In the genomic region with DNA sequence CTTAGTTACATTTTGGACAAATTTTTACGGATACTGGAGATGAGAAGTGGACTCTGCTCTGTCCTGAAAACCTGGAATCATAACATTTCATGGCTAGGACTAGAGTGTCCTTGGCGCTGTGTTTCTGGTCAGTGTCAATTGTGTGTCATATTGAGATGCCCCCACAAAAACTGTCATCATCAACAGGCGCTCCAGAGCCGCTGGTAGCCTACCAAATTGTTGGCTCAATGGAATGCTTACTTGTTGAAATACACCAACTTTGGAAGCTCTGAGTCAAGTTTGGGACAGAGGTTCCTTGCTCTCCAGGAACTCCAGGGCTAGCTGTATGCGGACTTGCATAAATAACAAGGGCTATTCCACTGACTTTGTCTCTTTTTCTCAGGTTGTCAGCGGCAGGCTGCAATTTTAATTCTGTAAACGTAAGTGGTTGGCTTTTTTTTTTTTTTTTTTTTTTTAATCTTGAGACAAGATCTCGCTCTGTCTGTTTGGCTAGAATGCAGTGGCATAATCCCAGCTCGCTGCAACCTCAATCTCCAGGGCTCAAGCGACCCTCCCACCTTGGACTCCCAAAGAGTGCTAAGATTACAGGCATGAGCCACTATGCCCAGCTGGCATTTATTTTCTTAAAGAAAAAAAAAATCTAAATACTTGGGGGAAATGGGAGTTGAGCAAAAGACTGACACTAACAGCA, we compare ENCODE assay signal across 9 cellular contexts. TPM values are rescaled to one million over a fixed set of nuclear protein-coding genes. Genes with fewer than 3 reads are reported as not detected.
DNase-seq lines count a peak whose midpoint lies in the region; ATAC-seq, FAIRE-seq and TF ChIP-seq lines count a peak whose summit lies in the region.
"Had no signal": no experiment of that assay in that cellular context is flagged by ENCODE, and none has a peak within 500 bp of the region (broad histone marks: within the 10 kb centered on the region; RNA-seq: fewer than 3 reads in every experiment).

No MANE protein-coding gene starts in this region.

- TF ChIP-seq EP300 in H1 (IDR thresholded peaks at IDR 0.05; ENCODE audit: borderline replicate concordance in 1 of 2, low read depth in 2 of 2, low read length in 2 of 2) = no peak

- H3K18ac ChIP-seq in H1 (ENCODE audit: extremely low read depth, low read length) = no peak overlapping the region

- no peak overlapping the region for H2AK5ac ChIP-seq in H1 (ENCODE audit: low read depth, low read length)

- H2BK120ac ChIP-seq in H1 (replicated peaks; ENCODE audit: low read depth, low read length) = no peak overlapping the region

- CTCF ChIA-PET in H1 (lab: Charles Lee; ENCODE audit: partially characterized antibody) = interaction anchor here (0.7 to 0.9 kb wide), 2 partner anchors 40 to 352 kb away, joined by 3 to 4 read pairs; no protein-coding TSS in a partner anchor

- no peak for ATAC-seq in HG02852 (IDR thresholded peaks at IDR 0.05; ENCODE audit: unreplicated experiment)
- ATAC-seq in HG03432 (IDR thresholded peaks at IDR 0.05; ENCODE audit: unreplicated experiment) = no peak

- H2AFZ ChIP-seq in H1 (ENCODE audit: low read length) = peak overlapping the region; percentile 72

- H3K79me2 ChIP-seq in H1 (ENCODE audit: control insufficient read depth in 1 of 2, insufficient read depth in 2 of 2, low read length in 2 of 2) = no peaks in the 10 kb centered on the region

- peak overlapping the region; percentile 84 to 89 for H3K4me2 ChIP-seq in H1 (ENCODE audit: insufficient read depth in 1 of 2, low read depth in 2 of 2, low read length in 2 of 2)

- H2BK20ac ChIP-seq in H1 (ENCODE audit: low read length) = no peak overlapping the region

- no peak overlapping the region for H4K5ac ChIP-seq in H1 (ENCODE audit: insufficient read length, low read depth, low read length)

- H2BK15ac ChIP-seq in H1 (ENCODE audit: low read length) = no peak overlapping the region

- no peak overlapping the region for H4K91ac ChIP-seq in H1 (replicated peaks; ENCODE audit: insufficient read length, low read length)

- TF ChIP-seq RAD21 in H1 (IDR thresholded peaks at IDR 0.05 in 1 of 2, conservative IDR thresholded peaks at IDR 0.05 in 1 of 2; ENCODE audit: low read depth in 2 of 2, low read length in 2 of 2) = no peak

- H3K4me1 ChIP-seq in BE2C = no peaks in the 10 kb centered on the region; the same call in 1 of the 2 replicates
- peaks cover 0 to 6% (median 5%) of the 10 kb centered on the region in 4 experiments; a peak in 5 of 7 replicates for H3K4me1 ChIP-seq in H1 (replicated peaks in 1 of 4; ENCODE audit: control insufficient read depth in 3 of 4, insufficient read depth in 4 of 4, low read length in 3 of 4)
- peaks cover 4 to 5% of the 10 kb centered on the region in 2 donors for H3K4me1 ChIP-seq in muscle layer of duodenum (ENCODE audit: control insufficient read depth in 1 of 2, insufficient read depth in 2 of 2, low read length in 2 of 2)

- no peaks in the 10 kb centered on the region for H4K20me1 ChIP-seq in H1 (replicated peaks in 1 of 2; ENCODE audit: control insufficient read depth in 1 of 2, insufficient read depth in 2 of 2, low read length in 2 of 2)

- peak overlapping the region in 2 of 4 experiments; percentile 10 to 11; a peak in 2 of 7 replicates for H3K9ac ChIP-seq in H1 (replicated peaks in 1 of 4; ENCODE audit: extremely low read depth in 1 of 4, low read depth in 3 of 4, low read length in 3 of 4)

- H3K27me3 ChIP-seq in BE2C = peaks cover 73% of the 10 kb centered on the region
- peaks cover 0 to 26% (median 15%) of the 10 kb centered on the region in 4 experiments; a peak in 5 of 7 replicates for H3K27me3 ChIP-seq in H1 (replicated peaks in 1 of 4; ENCODE audit: control insufficient read depth in 3 of 4, extremely low read depth in 1 of 4, insufficient read depth in 3 of 4, low read length in 3 of 4)
- H3K27me3 ChIP-seq in muscle layer of duodenum (ENCODE audit: low read depth, low read length) = peaks cover 10% of the 10 kb centered on the region

- H2BK12ac ChIP-seq in H1 (ENCODE audit: low read depth, low read length) = no peak overlapping the region

- no peak for TF ChIP-seq POLR2A in H1 (IDR thresholded peaks at IDR 0.05; ENCODE audit: control extremely low read depth in 1 of 2, low read depth in 2 of 2, low read length in 2 of 2)

- H3K4me3 ChIP-seq in BE2C (ENCODE audit: low read depth, low read length) (peak overlapping the region; percentile 50), H1 (ENCODE audit: extremely low read depth in 1 of 4, insufficient read depth in 2 of 4, low read depth in 3 of 4, low read length in 4 of 4) (peak overlapping the region; percentile 47 to 76 (median 69); a peak in 7 of 8 replicates), muscle layer of duodenum (ENCODE audit: low read depth in 1 of 2, low read length in 2 of 2) (peak overlapping the region; percentile 83 to 84)

- H3K36me3 ChIP-seq in BE2C (no peaks in the 10 kb centered on the region), H1 (ENCODE audit: control insufficient read depth in 2 of 4, insufficient read depth in 4 of 4, low read length in 3 of 4) (no peaks in the 10 kb centered on the region), muscle layer of duodenum (ENCODE audit: control insufficient read depth in 1 of 2, insufficient read depth in 2 of 2, low read length in 2 of 2) (no peaks in the 10 kb centered on the region)

- TF ChIP-seq CTCF in BE2C (IDR thresholded peaks at IDR 0.05; ENCODE audit: low read depth, low read length) (no peak), H1 (IDR thresholded peaks at IDR 0.05; ENCODE audit: control extremely low read depth in 1 of 3, insufficient read depth in 1 of 3, low read depth in 1 of 3, low read length in 3 of 3) (no peak)

- FAIRE-seq in H1 (lab: Jason Lieb, UNC) = no peak
- FAIRE-seq: GM18507 had no signal

- no peak overlapping the region for H3K4ac ChIP-seq in H1 (replicated peaks; ENCODE audit: insufficient read length, low read depth, low read length)

- no peak overlapping the region for H4K8ac ChIP-seq in H1 (ENCODE audit: extremely low read depth, insufficient read depth, low read length)

- no peak overlapping the region for H3K56ac ChIP-seq in H1 (replicated peaks; ENCODE audit: insufficient read length, low read depth, low read length)

- H3K9me3 ChIP-seq in BE2C (no peaks in the 10 kb centered on the region), H1 (ENCODE audit: insufficient read depth in 2 of 2, low read depth in 1 of 2, low read length in 1 of 2) (no peaks in the 10 kb centered on the region), muscle layer of duodenum (ENCODE audit: control insufficient read depth in 1 of 2, low read length in 2 of 2) (no peaks in the 10 kb centered on the region)

- 31% methylated on average over 9 of the region's 10 CpGs; no CpG with 5 or more reads in 1 of the 2 experiments for WGBS in H1 (ENCODE audit: extremely low coverage in 1 of 2, insufficient coverage in 1 of 2, insufficient read length in 1 of 2, insufficient replicate concordance in 2 of 2, low coverage in 1 of 2, low lambda C conversion rate in 2 of 2, missing lambda C conversion rate in 1 of 2), 2 experiments

- H2BK5ac ChIP-seq in H1 (ENCODE audit: low read depth, low read length) = no peak overlapping the region

- peaks cover 14% of the 10 kb centered on the region; the same call in 1 of the 2 replicates for H3K23me2 ChIP-seq in H1 (ENCODE audit: low read depth, low read length)

- H3K23ac ChIP-seq in H1 (ENCODE audit: insufficient read length) = no peak overlapping the region

- no peaks in the 10 kb centered on the region for H3K79me1 ChIP-seq in H1 (ENCODE audit: low read depth, low read length)

- H3K27ac ChIP-seq in H1 (ENCODE audit: low read depth, low read length) = no peak overlapping the region
- H3K27ac ChIP-seq in muscle layer of duodenum (ENCODE audit: low read length) = peak overlapping the region; percentile 79

- POLR2A ChIA-PET in H1 (lab: Charles Lee; ENCODE audit: partially characterized antibody) = no interaction called here

- DNase-seq in BE2C = no peak
- peak; percentile 11 for DNase-seq in NCI-H69 (lab: John Stamatoyannopoulos, UW)
- no peak for DNase-seq in H1 (ENCODE audit: low read depth in 1 of 2, low spot score in 2 of 2)
- DNase-seq in retina = no peak
- DNase-seq in ureter (ENCODE audit: low spot score) = no peak

- no peak overlapping the region for H3K14ac ChIP-seq in H1 (ENCODE audit: insufficient read length)

TF ChIP-seq in H1, 55 proteins besides CTCF, POLR2A, EP300 and RAD21 (continues in another document):
- TF ChIP-seq GABPA (IDR thresholded peaks at IDR 0.05; ENCODE audit: borderline replicate concordance, insufficient read depth, low read length) (no peak), JUN (IDR thresholded peaks at IDR 0.05; ENCODE audit: low read depth, low read length) (no peak), GTF2F1 (IDR thresholded peaks at IDR 0.05; ENCODE audit: borderline replicate concordance, low read depth, low read length) (no peak), NANOG (IDR thresholded peaks at IDR 0.05; ENCODE audit: insufficient read depth, low read depth, low read length, poor library complexity, severe bottlenecking) (no peak), SRF (IDR thresholded peaks at IDR 0.05; ENCODE audit: low read depth, low read length) (no peak), HDAC6 (IDR thresholded peaks at IDR 0.05; ENCODE audit: low read depth, low read length) (no peak)
- TF ChIP-seq, protein P1, sequence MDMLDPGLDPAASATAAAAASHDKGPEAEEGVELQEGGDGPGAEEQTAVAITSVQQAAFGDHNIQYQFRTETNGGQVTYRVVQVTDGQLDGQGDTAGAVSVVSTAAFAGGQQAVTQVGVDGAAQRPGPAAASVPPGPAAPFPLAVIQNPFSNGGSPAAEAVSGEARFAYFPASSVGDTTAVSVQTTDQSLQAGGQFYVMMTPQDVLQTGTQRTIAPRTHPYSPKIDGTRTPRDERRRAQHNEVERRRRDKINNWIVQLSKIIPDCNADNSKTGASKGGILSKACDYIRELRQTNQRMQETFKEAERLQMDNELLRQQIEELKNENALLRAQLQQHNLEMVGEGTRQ (IDR thresholded peaks at IDR 0.05; ENCODE audit: low read length) = no peak
- TF ChIP-seq, protein P2, sequence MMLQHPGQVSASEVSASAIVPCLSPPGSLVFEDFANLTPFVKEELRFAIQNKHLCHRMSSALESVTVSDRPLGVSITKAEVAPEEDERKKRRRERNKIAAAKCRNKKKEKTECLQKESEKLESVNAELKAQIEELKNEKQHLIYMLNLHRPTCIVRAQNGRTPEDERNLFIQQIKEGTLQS (IDR thresholded peaks at IDR 0.05; ENCODE audit: insufficient read depth, low read depth, low read length) = no peak

RNA-seq across cellular contexts. Expression of a gene that starts 0.9 kb away (rescaled TPM):
- not detected for polyA plus RNA-seq in BE2C (2012; ENCODE audit: insufficient read depth, insufficient read length, low read depth)
- 0.59 and 1.3 TPM in 2 replicates for total RNA-seq in H1 (2021; fragmentation: NEBNext Ultra II Directional; extraction: Animal tissue kit (Norgen Biotek cat#: 25700))
- polyA plus RNA-seq in H1 (2011; rRNA removed) = 0.49 and 1.1 TPM in 2 replicates
- 0.69 TPM for polyA plus RNA-seq in H1 (2011; cell fraction: cytosol; rRNA removed)
- 0.58 TPM for polyA plus RNA-seq in H1 (2011; cell fraction: nucleus; rRNA removed)
- polyA plus RNA-seq in H1 (2012, experiment 1 of 2) = 0.86 to 2.4 TPM (median 1.5 TPM) in 4 replicates
- polyA plus RNA-seq in H1 (2012, experiment 2 of 2) = 0.28 TPM
- 0.79 TPM for polyA plus RNA-seq in H1 (2013, experiment 1 of 2)
- polyA plus RNA-seq in H1 (2013, experiment 2 of 2) = 0.66 TPM
- 0.13 and 0.61 TPM in 2 replicates for polyA minus RNA-seq in H1 (2011; rRNA and poly(A)+ RNA removed)
- polyA minus RNA-seq in H1 (2011; cell fraction: cytosol; rRNA and poly(A)+ RNA removed) = 1.8 TPM
- polyA minus RNA-seq in H1 (2011; cell fraction: nucleus; rRNA and poly(A)+ RNA removed) = 0.30 TPM
- total RNA-seq in ureter = 527 TPM

Comparison
In these comparisons a context has a peak if more than half of its experiments do, and no peak if none do; other contexts are left out.
1. RNA of a gene that starts 0.9 kb away (total RNA-seq): 527 TPM in ureter (single experiment); 0.59 to 1.3 TPM in H1; every median in the first group is over 100 times any median in the second.
2. Peak in every context shown above with its lines, with median percentiles within 50 percentile points of each other: H3K4me3 ChIP-seq.